Comparison of ENCODE assay signal across 17 cellular contexts in genomic region chr5:83789376-83789775, GRCh38.
DNase-seq lines count a peak whose midpoint lies in the region; TF ChIP-seq lines count a peak whose summit lies in the region.
"Had no signal": no experiment of that assay in that cellular context is flagged by ENCODE, and none has a peak within 500 bp of the region (broad histone marks: within the 10 kb centered on the region; RNA-seq: fewer than 3 reads in every experiment).

No MANE protein-coding gene starts in this region.

- no peak overlapping the region for H3K18ac ChIP-seq in mesendoderm (ENCODE audit: low read length)

- H4K8ac ChIP-seq in mesendoderm (ENCODE audit: low read depth, low read length): no peak overlapping the region

- no CpG with 5 or more reads among the region's 1 CpG for WGBS in mesendoderm (ENCODE audit: extremely low coverage, insufficient coverage, low lambda C conversion rate)
- WGBS in smooth muscle cell (ENCODE audit: low lambda C conversion rate): 21% methylated on average over 1 of the region's 1 CpG

- H3K27ac ChIP-seq in mesendoderm (ENCODE audit: low read depth, low read length) (no peak overlapping the region), smooth muscle cell (ENCODE audit: low read depth) (no peak overlapping the region)

- H3K79me2 ChIP-seq in mesendoderm (ENCODE audit: control insufficient read depth, insufficient read depth, low read length) (no peaks in the 10 kb centered on the region), smooth muscle cell (ENCODE audit: low read depth) (no peaks in the 10 kb centered on the region)

- no peaks in the 10 kb centered on the region for H3F3A ChIP-seq in smooth muscle cell (ENCODE audit: low read depth)

- H3K4me2 ChIP-seq in mesendoderm (ENCODE audit: low read length) (no peak overlapping the region), smooth muscle cell (no peak overlapping the region)
- H3K4me2 ChIP-seq: GM23338 had no signal

- no peak overlapping the region for H3K23ac ChIP-seq in mesendoderm (ENCODE audit: low read length)

- no peak overlapping the region for H2BK15ac ChIP-seq in mesendoderm (replicated peaks; ENCODE audit: low read depth)

- H3K9ac ChIP-seq in mesendoderm (ENCODE audit: low read length) (no peak overlapping the region), smooth muscle cell (ENCODE audit: low read depth) (no peak overlapping the region)

- H4K5ac ChIP-seq in mesendoderm (ENCODE audit: low read length): no peak overlapping the region

- H3K36me3 ChIP-seq in mesendoderm (ENCODE audit: control insufficient read depth, insufficient read depth, low read length) (no peaks in the 10 kb centered on the region), smooth muscle cell (ENCODE audit: low read depth) (no peaks in the 10 kb centered on the region), H7 (replicated peaks; ENCODE audit: control insufficient read depth, insufficient read depth, low read length) (no peaks in the 10 kb centered on the region)
- H3K36me3 ChIP-seq: HAP-1 had no signal

- peak; percentile 25 for DNase-seq in OCI-M1 (lab: John Stamatoyannopoulos, UW)
- peak; percentile 27 for DNase-seq in amniotic epithelial cell (ENCODE audit: low read depth)
- DNase-seq in mesendoderm: peak; percentile 74
- no peak for DNase-seq in smooth muscle cell (lab: John Stamatoyannopoulos, UW; ENCODE audit: unreplicated experiment)
- DNase-seq in HuH-7 (ENCODE audit: low spot score): no peak
- DNase-seq in kidney tubule cell (ENCODE audit: low spot score): no peak
- no peak for DNase-seq in H7
- DNase-seq: C1 segment of cervical spinal cord; Calu3; CD4-positive, alpha-beta memory T cell; COR-L47; DMS53; DMS79 treated with DMSO at 0.1 percent for 48 hours; GF-D8; HFFc6 had no signal

- no peak overlapping the region for H2BK120ac ChIP-seq in mesendoderm (ENCODE audit: low read depth, low read length)

- TF ChIP-seq CTCF in smooth muscle cell (IDR thresholded peaks at IDR 0.05; ENCODE audit: borderline replicate concordance, insufficient read depth, poor library complexity, severe bottlenecking): no peak

- no peaks in the 10 kb centered on the region for H3K79me1 ChIP-seq in mesendoderm (ENCODE audit: low read length)

- H3K4ac ChIP-seq in mesendoderm (ENCODE audit: low read depth, low read length): no peak overlapping the region

- H3K56ac ChIP-seq in mesendoderm (ENCODE audit: low read length): no peak overlapping the region

- H3K4me1 ChIP-seq in mesendoderm (ENCODE audit: control insufficient read depth, low read depth, low read length) (peaks cover 5% of the 10 kb centered on the region), smooth muscle cell (ENCODE audit: low read depth) (no peaks in the 10 kb centered on the region)
- H3K4me1 ChIP-seq: HAP-1 had no signal

- H3K4me3 ChIP-seq in mesendoderm (ENCODE audit: low read length) (no peak overlapping the region), smooth muscle cell (no peak overlapping the region), H7 (ENCODE audit: insufficient read depth, low read depth, low read length) (no peak overlapping the region)
- H3K4me3 ChIP-seq: GM23338, HAP-1 had no signal

- no peaks in the 10 kb centered on the region for H3K9me3 ChIP-seq in smooth muscle cell (replicated peaks; ENCODE audit: low read depth)
- H3K9me3 ChIP-seq: HAP-1 had no signal

- H2BK5ac ChIP-seq in mesendoderm (ENCODE audit: low read length): no peak overlapping the region

- no peak overlapping the region for H2AK5ac ChIP-seq in mesendoderm (ENCODE audit: low read length)

- no peaks in the 10 kb centered on the region for H4K20me1 ChIP-seq in smooth muscle cell (ENCODE audit: low read depth)

- no peaks in the 10 kb centered on the region for H3K27me3 ChIP-seq in mesendoderm (ENCODE audit: insufficient read depth, low read length, poor library complexity)
- no peaks in the 10 kb centered on the region for H3K27me3 ChIP-seq in smooth muscle cell (ENCODE audit: low read depth)
- no peaks in the 10 kb centered on the region for H3K27me3 ChIP-seq in H7 (ENCODE audit: control insufficient read depth, insufficient read depth, low read length)

- H2AFZ ChIP-seq in smooth muscle cell (ENCODE audit: low read depth): peak overlapping the region; percentile 49
- H2AFZ ChIP-seq: GM23338 had no signal

Comparison
In these comparisons a context has a peak if more than half of its experiments do, and no peak if none do; other contexts are left out.
1. DNase-seq: peak in OCI-M1 (single experiment), amniotic epithelial cell (single experiment) and mesendoderm (single experiment); none in smooth muscle cell (single experiment), HuH-7 (single experiment), kidney tubule cell (single experiment) and H7 (single experiment).